1 cellular context compared by ENCODE assay signal in genomic region chr1:40508375-40509341, GRCh38.
TF ChIP-seq lines count a peak whose summit lies in the region.

EXO5 (plus strand) TSS chr1:40508767; CDS start chr1:40514545, 5,778 bp downstream.

TF ChIP-seq in HepG2, 621 proteins besides CTCF, POLR2A, EP300 and RAD21 (continued from another document and continues in another):
- TF ChIP-seq ZNF318 (CRISPR knock-in tag; IDR thresholded peaks at IDR 0.05): peak; percentile 82; the same call in 1 of the 2 replicates
- peak; percentile 97 for TF ChIP-seq POGZ (CRISPR knock-in tag; IDR thresholded peaks at IDR 0.05)
- TF ChIP-seq ZNF550 (CRISPR knock-in tag; IDR thresholded peaks at IDR 0.05; ENCODE audit: borderline replicate concordance): 0 out of 2 replicates have a peak, but pooled peaks have one; percentile 27
- 0 out of 2 replicates have a peak, but pooled peaks have one; percentile 41 for TF ChIP-seq TMF1 (CRISPR knock-in tag; IDR thresholded peaks at IDR 0.05; ENCODE audit: low read depth)
- TF ChIP-seq ZBTB4 (CRISPR knock-in tag; IDR thresholded peaks at IDR 0.05; ENCODE audit: borderline replicate concordance): peak; percentile 18; the same call in 1 of the 2 replicates
- peak; percentile 94; the same call in 1 of the 2 replicates for TF ChIP-seq ZNF235 (CRISPR knock-in tag; IDR thresholded peaks at IDR 0.05; ENCODE audit: borderline replicate concordance)
- no peak for TF ChIP-seq ZKSCAN8 (CRISPR knock-in tag; IDR thresholded peaks at IDR 0.05; ENCODE audit: borderline replicate concordance)
- peak; percentile 59 for TF ChIP-seq ZSCAN21 (CRISPR knock-in tag; IDR thresholded peaks at IDR 0.05; ENCODE audit: borderline replicate concordance)
- 0 out of 2 replicates have a peak, but pooled peaks have one; percentile 12 for TF ChIP-seq KDM6A (CRISPR knock-in tag; IDR thresholded peaks at IDR 0.05; ENCODE audit: low read depth)
- TF ChIP-seq GZF1 (CRISPR knock-in tag; IDR thresholded peaks at IDR 0.05): no peak
- TF ChIP-seq MIXL1 (CRISPR knock-in tag; IDR thresholded peaks at IDR 0.05): peak; percentile 12; the same call in 1 of the 2 replicates
- peak; percentile 78; the same call in 1 of the 2 replicates for TF ChIP-seq ZNF607 (CRISPR knock-in tag; IDR thresholded peaks at IDR 0.05; ENCODE audit: borderline replicate concordance)
- no peak for TF ChIP-seq PPARG (CRISPR knock-in tag; conservative IDR thresholded peaks at IDR 0.05)
- TF ChIP-seq RNF219 (CRISPR knock-in tag; IDR thresholded peaks at IDR 0.05): 0 out of 2 replicates have a peak, but pooled peaks have one; percentile 70
- peak; percentile 51; the same call in 1 of the 2 replicates for TF ChIP-seq TEF (CRISPR knock-in tag; IDR thresholded peaks at IDR 0.05)
- no peak for TF ChIP-seq NCOA5 (CRISPR knock-in tag; IDR thresholded peaks at IDR 0.05)
- peak; percentile 77 for TF ChIP-seq ZNF501 (CRISPR knock-in tag; IDR thresholded peaks at IDR 0.05)
- TF ChIP-seq ZBTB34 (CRISPR knock-in tag; IDR thresholded peaks at IDR 0.05): no peak
- no peak for TF ChIP-seq NFYC (CRISPR knock-in tag; IDR thresholded peaks at IDR 0.05)
- peak; percentile 91 for TF ChIP-seq TAF1 (CRISPR knock-in tag; IDR thresholded peaks at IDR 0.05)
- TF ChIP-seq KMT2A (CRISPR knock-in tag; IDR thresholded peaks at IDR 0.05): peak; percentile 97
- no peak for TF ChIP-seq EZH2 (conservative IDR thresholded peaks at IDR 0.05; ENCODE audit: low read depth, low read length)
- no peak for TF ChIP-seq ZNF644 (CRISPR knock-in tag; IDR thresholded peaks at IDR 0.05; ENCODE audit: low read depth)
- TF ChIP-seq ZFP62 (CRISPR knock-in tag; IDR thresholded peaks at IDR 0.05): no peak
- TF ChIP-seq TCF7L2 (IDR thresholded peaks at IDR 0.05; ENCODE audit: low read depth, low read length): no peak
- TF ChIP-seq ZFP41 (CRISPR knock-in tag; IDR thresholded peaks at IDR 0.05; ENCODE audit: borderline replicate concordance): no peak; the same call in 1 of the 2 replicates
- no peak for TF ChIP-seq JDP2 (CRISPR knock-in tag; IDR thresholded peaks at IDR 0.05; ENCODE audit: borderline replicate concordance)
- peak; percentile 54; the same call in 1 of the 2 replicates for TF ChIP-seq ZBTB7A (CRISPR knock-in tag; IDR thresholded peaks at IDR 0.05)
- 0 out of 2 replicates have a peak, but pooled peaks have one; percentile 18 for TF ChIP-seq HIC2 (CRISPR knock-in tag; IDR thresholded peaks at IDR 0.05; ENCODE audit: low read depth)
- TF ChIP-seq ZNF136 (CRISPR knock-in tag; IDR thresholded peaks at IDR 0.05; ENCODE audit: low read depth): peak; percentile 71; the same call in 1 of the 2 replicates
- no peak for TF ChIP-seq ZNF616 (CRISPR knock-in tag; IDR thresholded peaks at IDR 0.05; ENCODE audit: low read depth)
- peak; percentile 64; the same call in 1 of the 2 replicates for TF ChIP-seq ZNF749 (CRISPR knock-in tag; IDR thresholded peaks at IDR 0.05; ENCODE audit: borderline replicate concordance)
- peak; percentile 65; the same call in 1 of the 2 replicates for TF ChIP-seq GMEB1 (CRISPR knock-in tag; IDR thresholded peaks at IDR 0.05; ENCODE audit: borderline replicate concordance)
